In genomic region chr12:56105503-56105902, GRCh38 we compare ENCODE assay signal across 8 cellular contexts. TPM values are rescaled to one million over a fixed set of nuclear protein-coding genes. Genes with fewer than 3 reads are reported as not detected.
DNase-seq lines count a peak whose midpoint lies in the region; ATAC-seq and TF ChIP-seq lines count a peak whose summit lies in the region.

No MANE protein-coding gene starts in this region.

- no peak for ATAC-seq in T-helper 17 cell
- no peak for ATAC-seq in omental fat pad (ENCODE audit: low FRiP score)

- peaks cover 48% of the 10 kb centered on the region for H3K4me1 Mint-ChIP-seq in T-helper 17 cell

- no peaks in the 10 kb centered on the region for H3K9me3 ChIP-seq in T-helper 17 cell (ENCODE audit: control insufficient read depth, low read length, poor library complexity, severe bottlenecking)

- H3K27ac Mint-ChIP-seq in T-helper 17 cell = peak overlapping the region; percentile 99

- H3K36me3 Mint-ChIP-seq in T-helper 17 cell (ENCODE audit: low read depth) = peaks cover 2% of the 10 kb centered on the region

- H3K4me3 Mint-ChIP-seq in T-helper 17 cell = peak overlapping the region; percentile 100

- H3K27me3 Mint-ChIP-seq in T-helper 17 cell = no peaks in the 10 kb centered on the region

- no peak for DNase-seq in T-helper 17 cell
- DNase-seq in foreskin fibroblast = no peak
- no peak for DNase-seq in skeletal muscle cell (ENCODE audit: low read depth)
- no peak for DNase-seq in NCI-H1930 (lab: John Stamatoyannopoulos, UW)
- DNase-seq in NCI-H1417 (lab: John Stamatoyannopoulos, UW) = no peak
- DNase-seq in HT-29 (ENCODE audit: low spot score) = no peak
- no peak for DNase-seq in omental fat pad (ENCODE audit: low spot score)

- peak overlapping the region; percentile 82 for H3K4me3 ChIP-seq in GM12875 (ENCODE audit: low read depth, low read length)
- H3K4me3 ChIP-seq in foreskin fibroblast (ENCODE audit: low read depth in 1 of 2, low read length in 2 of 2) = peak overlapping the region; percentile 79 to 90
- H3K4me3 ChIP-seq in skeletal muscle cell (ENCODE audit: low read depth, low read length) = peak overlapping the region; percentile 90

- TF ChIP-seq CTCF in GM12875 (IDR thresholded peaks at IDR 0.05; ENCODE audit: borderline replicate concordance, insufficient read depth, low read depth, low read length) (no peak), foreskin fibroblast (IDR thresholded peaks at IDR 0.05; ENCODE audit: low read depth, low read length) (no peak), omental fat pad (IDR thresholded peaks at IDR 0.05) (no peak)

RNA-seq across cellular contexts. Expression of gene PA2G4, which starts 1.1 kb away (rescaled TPM):
- total RNA-seq in T-helper 17 cell = 10 to 100 TPM; 62.0 to 76.2 TPM
- total RNA-seq in HT-29 (2014; rRNA removed; shearing (Covaris generic)) = 247 and 323 TPM in 2 replicates
- 100 to 1,000 TPM in 3 of 4 donors, 10 to 100 TPM in 1; 90.2 to 232 (median 119) TPM for total RNA-seq in omental fat pad

RNA-seq across cellular contexts. Expression of gene RPL41, which starts 10.9 kb away (rescaled TPM):
- 1,000 to 10,000 TPM; 5,484 to 5,668 TPM for total RNA-seq in T-helper 17 cell
- total RNA-seq in HT-29 (2014; rRNA removed; shearing (Covaris generic)) = 3,623 and 3,873 TPM in 2 replicates
- total RNA-seq in omental fat pad = 1,000 to 10,000 TPM; 2,553 to 3,094 (median 2,929) TPM

RNA-seq across cellular contexts. Expression of gene ZC3H10, which starts 12.6 kb away (rescaled TPM):
- total RNA-seq in T-helper 17 cell = 1 to 10 TPM; 6.8 to 8.7 TPM
- 3.9 and 4.1 TPM in 2 replicates for total RNA-seq in HT-29 (2014; rRNA removed; shearing (Covaris generic))
- 1 to 10 TPM; 3.5 to 5.5 (median 4.9) TPM for total RNA-seq in omental fat pad

RNA-seq across cellular contexts. Expression of gene ESYT1, which starts 22.6 kb away (rescaled TPM):
- total RNA-seq in T-helper 17 cell (100 to 1,000 TPM; 178 to 211 TPM), omental fat pad (100 to 1,000 TPM; 129 to 447 (median 345) TPM)
- 81.1 and 103 TPM in 2 replicates for total RNA-seq in HT-29 (2014; rRNA removed; shearing (Covaris generic))

RNA-seq across cellular contexts. Expression of gene ERBB3, which starts 25.5 kb away (rescaled TPM):
- under 1 TPM; 0.60 to 0.80 TPM for total RNA-seq in T-helper 17 cell
- 136 and 141 TPM in 2 replicates for total RNA-seq in HT-29 (2014; rRNA removed; shearing (Covaris generic))
- total RNA-seq in omental fat pad = 1 to 10 TPM; 2.9 to 8.3 (median 7.6) TPM
